Comparison of ENCODE assay signal across 9 cellular contexts in genomic region chr11:130601141-130601540, GRCh38.
DNase-seq lines count a peak whose midpoint lies in the region; ATAC-seq lines count a peak whose summit lies in the region.
"Had no signal": no experiment of that assay in that cellular context is flagged by ENCODE, and none has a peak within 500 bp of the region (broad histone marks: within the 10 kb centered on the region; RNA-seq: fewer than 3 reads in every experiment).

No MANE protein-coding gene starts in this region.

- H3K23ac ChIP-seq in neuronal stem cell (ENCODE audit: low read depth, low read length, poor library complexity) = no peak overlapping the region

- no peak overlapping the region for H3K4me3 ChIP-seq in neuronal stem cell (ENCODE audit: low read length in 2 of 2)

- H2AK5ac ChIP-seq in neuronal stem cell (ENCODE audit: low read depth, low read length) = no peak overlapping the region

- H3K27ac ChIP-seq in neuronal stem cell (replicated peaks; ENCODE audit: low read length) = no peak overlapping the region

- no peaks in the 10 kb centered on the region for H3K27me3 Mint-ChIP-seq in stimulated activated naive CD8-positive, alpha-beta T cell treated with anti-CD3 and anti-CD28 coated beads, Interleukin-15, amount 100 ng/mL, for 72 hours
- H3K27me3 Mint-ChIP-seq in activated T-cell treated with anti-CD3 and anti-CD28 coated beads, Interleukin-2, amount 50 U/mL, for 24 hours = no peaks in the 10 kb centered on the region

- no peak overlapping the region for H2BK5ac ChIP-seq in neuronal stem cell (ENCODE audit: low read length)

- no CpG with 5 or more reads among the region's 8 CpGs for WGBS in neuronal stem cell (ENCODE audit: extremely low coverage in 2 of 2, insufficient read length in 2 of 2, insufficient replicate concordance in 1 of 2), 2 donors

- H3K36me3 Mint-ChIP-seq in activated T-cell treated with anti-CD3 and anti-CD28 coated beads, Interleukin-2, amount 50 U/mL, for 24 hours (ENCODE audit: low read depth) = no peaks in the 10 kb centered on the region

- H3K9me3 ChIP-seq in neuronal stem cell (replicated peaks in 1 of 2; ENCODE audit: control insufficient read depth in 2 of 2, insufficient read depth in 1 of 2, low read depth in 1 of 2, low read length in 2 of 2) = peaks cover 0 to 5% of the 10 kb centered on the region in 2 donors

- no peak for ATAC-seq in stimulated activated naive CD8-positive, alpha-beta T cell treated with anti-CD3 and anti-CD28 coated beads, Interleukin-15, amount 100 ng/mL, for 72 hours

- no peaks in the 10 kb centered on the region for H3K36me3 ChIP-seq in neuronal stem cell (replicated peaks in 1 of 2; ENCODE audit: control insufficient read depth in 2 of 2, insufficient read depth in 2 of 2, low read length in 2 of 2)

- no peak overlapping the region for H3K4me2 ChIP-seq in neuronal stem cell (ENCODE audit: insufficient read depth, low read length, poor library complexity, severe bottlenecking)

- no peak overlapping the region for H2BK15ac ChIP-seq in neuronal stem cell (ENCODE audit: low read length)

- no peak overlapping the region for H3K4ac ChIP-seq in neuronal stem cell (ENCODE audit: low read length)

- peaks cover 6 to 12% of the 10 kb centered on the region in 2 donors for H3K4me1 ChIP-seq in neuronal stem cell (ENCODE audit: control insufficient read depth in 2 of 2, insufficient read depth in 1 of 2, low read depth in 1 of 2, low read length in 2 of 2)

- peak; percentile 85 for DNase-seq in AG20443 (ENCODE audit: low spot score)
- peak; percentile 13 for DNase-seq in RPMI8226
- DNase-seq in glomerular visceral epithelial cell (ENCODE audit: extremely low spot score) = peak; percentile 9
- no peak for DNase-seq in neuronal stem cell (ENCODE audit: low spot score)
- DNase-seq in stimulated activated naive CD8-positive, alpha-beta T cell treated with anti-CD3 and anti-CD28 coated beads, Interleukin-15, amount 100 ng/mL, for 72 hours = no peak
- no peak for DNase-seq in activated T-cell treated with anti-CD3 and anti-CD28 coated beads, Interleukin-2, amount 50 U/mL, for 24 hours
- DNase-seq in SKM-1 (lab: John Stamatoyannopoulos, UW; ENCODE audit: unreplicated experiment) = no peak
- no peak for DNase-seq in activated CD4-positive, CD25-positive, alpha-beta regulatory T cell (lab: John Stamatoyannopoulos, UW)
- DNase-seq: NCI-H1436 had no signal

- no peak overlapping the region for H3K9ac ChIP-seq in neuronal stem cell (ENCODE audit: low read depth, low read length, poor library complexity)

- no peak overlapping the region for H3K18ac ChIP-seq in neuronal stem cell (ENCODE audit: low read length)

- no peak overlapping the region for H2BK120ac ChIP-seq in neuronal stem cell (ENCODE audit: low read depth, low read length)

- H4K8ac ChIP-seq in neuronal stem cell (ENCODE audit: low read depth, low read length) = no peak overlapping the region

- H2BK12ac ChIP-seq in neuronal stem cell (ENCODE audit: low read length) = no peak overlapping the region

- peak overlapping the region in 1 of 2 donors; percentile 37 for H3K27ac Mint-ChIP-seq in stimulated activated naive CD8-positive, alpha-beta T cell treated with anti-CD3 and anti-CD28 coated beads, Interleukin-15, amount 100 ng/mL, for 72 hours
- H3K27ac Mint-ChIP-seq in activated T-cell treated with anti-CD3 and anti-CD28 coated beads, Interleukin-2, amount 50 U/mL, for 24 hours = no peak overlapping the region

- no peak overlapping the region for H3K14ac ChIP-seq in neuronal stem cell (ENCODE audit: low read length)

- peak overlapping the region; percentile 70 for H2AFZ ChIP-seq in neuronal stem cell (ENCODE audit: low read length)

- no peaks in the 10 kb centered on the region for H3K4me1 Mint-ChIP-seq in stimulated activated naive CD8-positive, alpha-beta T cell treated with anti-CD3 and anti-CD28 coated beads, Interleukin-15, amount 100 ng/mL, for 72 hours
- H3K4me1 Mint-ChIP-seq in activated T-cell treated with anti-CD3 and anti-CD28 coated beads, Interleukin-2, amount 50 U/mL, for 24 hours (ENCODE audit: low read depth) = no peaks in the 10 kb centered on the region

- H3K4me3 Mint-ChIP-seq in stimulated activated naive CD8-positive, alpha-beta T cell treated with anti-CD3 and anti-CD28 coated beads, Interleukin-15, amount 100 ng/mL, for 72 hours = no peak overlapping the region
- H3K4me3 Mint-ChIP-seq in activated T-cell treated with anti-CD3 and anti-CD28 coated beads, Interleukin-2, amount 50 U/mL, for 24 hours = no peak overlapping the region

- H3K79me1 ChIP-seq in neuronal stem cell (ENCODE audit: low read depth, low read length) = no peaks in the 10 kb centered on the region

- H4K91ac ChIP-seq in neuronal stem cell (ENCODE audit: low read depth, low read length, poor library complexity) = no peak overlapping the region

- H3K27me3 ChIP-seq in neuronal stem cell (ENCODE audit: control insufficient read depth in 3 of 3, insufficient read depth in 3 of 3, low read depth in 1 of 3, low read length in 3 of 3) = peaks cover 0 to 3% (median 0%) of the 10 kb centered on the region in 3 experiments

- no peaks in the 10 kb centered on the region for H3K9me3 Mint-ChIP-seq in stimulated activated naive CD8-positive, alpha-beta T cell treated with anti-CD3 and anti-CD28 coated beads, Interleukin-15, amount 100 ng/mL, for 72 hours
- H3K9me3 Mint-ChIP-seq in activated T-cell treated with anti-CD3 and anti-CD28 coated beads, Interleukin-2, amount 50 U/mL, for 24 hours = no peaks in the 10 kb centered on the region

Comparison
In these comparisons a context has a peak if more than half of its experiments do, and no peak if none do; other contexts are left out.
1. DNase-seq: peak in AG20443 (single experiment), RPMI8226 (single experiment) and glomerular visceral epithelial cell (single experiment); none in neuronal stem cell (single experiment), stimulated activated naive CD8-positive, alpha-beta T cell treated with anti-CD3 and anti-CD28 coated beads, Interleukin-15, amount 100 ng/mL, for 72 hours (0 of 2), activated T-cell treated with anti-CD3 and anti-CD28 coated beads, Interleukin-2, amount 50 U/mL, for 24 hours (single experiment), SKM-1 (single experiment) and activated CD4-positive, CD25-positive, alpha-beta regulatory T cell (0 of 4).